ENCODE assay signal across 8 cellular contexts in genomic region chr6:35259194-35259945, GRCh38. TPM values are rescaled to one million over a fixed set of nuclear protein-coding genes. Genes with fewer than 3 reads are reported as not detected.
DNase-seq lines count a peak whose midpoint lies in the region; ATAC-seq and TF ChIP-seq lines count a peak whose summit lies in the region.

ZNF76 (plus strand) TSS chr6:35259735; CDS start chr6:35281152, 21,417 bp downstream.

- TF ChIP-seq POLR2A in vagina (IDR thresholded peaks at IDR 0.05) = peak in 1 of 2 donors; percentile 60

- WGBS in right cardiac atrium = under 1% methylated on average over 82 of the region's 82 CpGs

- H3K27ac ChIP-seq in right cardiac atrium (ENCODE audit: low read length) (peak within 1 kb of the TSS; percentile 84), vagina (peak within 1 kb of the TSS; percentile 98)

- H3K27me3 ChIP-seq in right cardiac atrium (ENCODE audit: control insufficient read depth, insufficient read depth) = no peaks in the 10 kb centered on the region
- H3K27me3 ChIP-seq in vagina = no peaks in the 10 kb centered on the region

- H3K4me1 ChIP-seq in right cardiac atrium (ENCODE audit: control insufficient read depth, insufficient read depth, low read length) (peaks cover 4% of the 10 kb centered on the region), vagina (peaks cover 31% of the 10 kb centered on the region)

- H3K9me3 ChIP-seq in right cardiac atrium (ENCODE audit: control insufficient read depth, low read length) (no peaks in the 10 kb centered on the region), vagina (no peaks in the 10 kb centered on the region)

- DNase-seq in NCI-H187 treated with DMSO at 0.1 percent for 48 hours (lab: John Stamatoyannopoulos, UW) = peak; percentile 42
- peak; percentile 73 to 98 (median 95) for DNase-seq in anterior cingulate cortex (lab: John Stamatoyannopoulos, UW)
- peak; percentile 99 to 100 (median 99) for DNase-seq in right cardiac atrium
- peak; percentile 98 for DNase-seq in putamen (ENCODE audit: low spot score)
- peak in 1 of 2 donors; percentile 97 for DNase-seq in vagina (ENCODE audit: extremely low spot score in 2 of 2)

- H3K4me3 ChIP-seq in right cardiac atrium (ENCODE audit: low read length) = peak within 1 kb of the TSS; percentile 74
- H3K4me3 ChIP-seq in vagina = peak within 1 kb of the TSS; percentile 85 to 88

- TF ChIP-seq CTCF in vagina (IDR thresholded peaks at IDR 0.05) = peak in 2 of 3 experiments; percentile 39 to 51

- intact Hi-C loops in T-helper 2 cell treated with Interferon-gamma antibody and Interleukin-4, amounts not matched to agents 100 ng/mL and 5 ng/mL, for 36 hours (cut with micrococcal nuclease) = loop anchor here (1.0 kb wide), 1 partner anchor 83 kb away; the partner anchor contains the start of gene PPARD
- intact Hi-C loops in right cardiac atrium (cut with DNase I) = no loop called here
- intact Hi-C loops in vagina (cut with DNase I) = no loop called here

- peak; percentile 89 for ATAC-seq in GM18498 (IDR thresholded peaks at IDR 0.05; ENCODE audit: unreplicated experiment)
- ATAC-seq in HG02938 (IDR thresholded peaks at IDR 0.05; ENCODE audit: unreplicated experiment) = peak; percentile 80
- peak; percentile 96 to 97 for ATAC-seq in right cardiac atrium

- H3K36me3 ChIP-seq in vagina = no peaks in the 10 kb centered on the region

RNA-seq across cellular contexts. Expression of gene ZNF76, which starts in this region (rescaled TPM):
- total RNA-seq in T-helper 2 cell treated with Interferon-gamma antibody and Interleukin-4, amounts not matched to agents 100 ng/mL and 5 ng/mL, for 36 hours = 39.2 and 40.7 TPM in 2 replicates
- 10 to 100 TPM; 28.6 to 44.4 (median 38.2) TPM for total RNA-seq in right cardiac atrium
- polyA plus RNA-seq in right cardiac atrium = 35.8 TPM
- 39.0 TPM for total RNA-seq in vagina
